Comparison of ENCODE assay signal across 16 cellular contexts in genomic region chr14:90536092-90536491, GRCh38.
A peak's percentile ranks its signal among the peaks of the same experiment; 100 is the strongest.
DNase-seq lines count a peak whose midpoint lies in the region; FAIRE-seq and TF ChIP-seq lines count a peak whose summit lies in the region.
"Had no signal": no experiment of that assay in that cellular context is flagged by ENCODE, and none has a peak within 500 bp of the region (broad histone marks: within the 10 kb centered on the region; RNA-seq: fewer than 3 reads in every experiment).

No MANE protein-coding gene starts in this region.

- H3K27ac Mint-ChIP-seq in nephron progenitor cell: peak overlapping the region; percentile 62
- H3K27ac Mint-ChIP-seq: B cell had no signal

- FAIRE-seq in RCC 7860 (lab: Jason Lieb, UNC): no peak
- FAIRE-seq: G401.6 had no signal

- no peaks in the 10 kb centered on the region for H3K27me3 Mint-ChIP-seq in nephron progenitor cell (ENCODE audit: low read depth, poor library complexity)
- H3K27me3 Mint-ChIP-seq: B cell had no signal

- H3K4me3 Mint-ChIP-seq in nephron progenitor cell: peak overlapping the region; percentile 13
- H3K4me3 Mint-ChIP-seq: B cell had no signal

- no peak for TF ChIP-seq CTCF in fibroblast of pulmonary artery (IDR thresholded peaks at IDR 0.05; ENCODE audit: low read length, missing control alignments)
- TF ChIP-seq CTCF in nephron progenitor cell (IDR thresholded peaks at IDR 0.05): no peak

- peaks cover 11% of the 10 kb centered on the region for H3K36me3 Mint-ChIP-seq in nephron progenitor cell (ENCODE audit: low read depth)

- DNase-seq in CD1c-positive myeloid dendritic cell (ENCODE audit: extremely low spot score): peak; percentile 34
- peak; percentile 48 for DNase-seq in RCC 7860 (ENCODE audit: low spot score)
- DNase-seq in fibroblast of pulmonary artery (ENCODE audit: low read depth): peak; percentile 35
- DNase-seq in nephron progenitor cell: no peak
- DNase-seq in AG08395 (ENCODE audit: low spot score): no peak
- DNase-seq in cerebellar nuclear complex (lab: John Stamatoyannopoulos, UW): no peak
- DNase-seq in NCI-H748 (lab: John Stamatoyannopoulos, UW; ENCODE audit: unreplicated experiment): no peak
- no peak for DNase-seq in SIG-M5 (lab: John Stamatoyannopoulos, UW)
- DNase-seq: activated T-cell treated with anti-CD3 and anti-CD28 coated beads for 4 hours; NCI-H1436 treated with DMSO at 0.1 percent for 48 hours; NCI-H82; stimulated activated CD8-positive, alpha-beta memory T cell treated with anti-CD3 and anti-CD28 coated beads, Interleukin-4, amount 100 ng/mL, for 48 hours had no signal

- peaks cover 38% of the 10 kb centered on the region for H3K4me1 Mint-ChIP-seq in nephron progenitor cell
- H3K4me1 Mint-ChIP-seq: B cell had no signal

- no peak overlapping the region for H3K4me3 ChIP-seq in fibroblast of pulmonary artery (replicated peaks; ENCODE audit: low read depth, low read length)
- H3K4me3 ChIP-seq: adrenal gland, SJSA1 had no signal

- no peaks in the 10 kb centered on the region for H3K9me3 Mint-ChIP-seq in nephron progenitor cell

Comparison
In these comparisons a context has a peak if more than half of its experiments do, and no peak if none do; other contexts are left out.
1. DNase-seq: peak in CD1c-positive myeloid dendritic cell (single experiment), RCC 7860 (single experiment) and fibroblast of pulmonary artery (single experiment); none in nephron progenitor cell (single experiment), AG08395 (single experiment), cerebellar nuclear complex (0 of 2), NCI-H748 (single experiment) and SIG-M5 (single experiment).